ENCODE assay signal across 35 cellular contexts in the genomic region with DNA sequence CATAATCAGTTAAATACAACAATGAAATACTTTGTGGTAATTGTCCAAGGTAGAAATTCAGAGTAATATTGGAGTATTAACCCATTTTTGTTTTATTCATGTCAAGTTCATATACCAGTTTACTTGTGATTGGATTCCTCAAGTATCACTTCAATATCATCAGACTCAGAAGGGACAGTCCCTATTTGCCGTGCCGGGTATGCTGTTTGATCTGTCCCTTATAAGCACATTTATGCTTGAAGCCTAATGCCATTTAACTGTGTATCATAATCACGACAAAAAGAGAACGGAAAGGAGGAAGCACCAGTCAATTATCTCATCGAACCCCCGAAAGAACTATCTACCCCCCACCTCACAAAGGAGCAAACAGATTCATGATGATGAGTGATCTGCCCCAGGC.
"Had no signal": no experiment of that assay in that cellular context is flagged by ENCODE, and none has a peak within 500 bp of the region (broad histone marks: within the 10 kb centered on the region; RNA-seq: fewer than 3 reads in every experiment).

No MANE protein-coding gene starts in this region.

- H3K36me3 ChIP-seq: adrenal gland, ascending aorta, cardiac muscle cell had no signal

- H3K9me3 ChIP-seq: adrenal gland, ascending aorta had no signal

- H3K4me3 ChIP-seq: adrenal gland, ascending aorta, cardiac muscle cell had no signal

- H3K27ac Mint-ChIP-seq: activated B cell treated with CpG ODN at 0.5 μM for 24 hours; activated CD4-positive, alpha-beta memory T cell treated with anti-CD3 and anti-CD28 coated beads for 36 hours; activated CD4-positive, alpha-beta T cell treated with anti-CD3 and anti-CD28 coated beads, Interleukin-2, amount 10 ng/mL, durations not matched to agents 24 days and 14 days; activated CD8-positive, alpha-beta T cell treated with anti-CD3 and anti-CD28 coated beads for 36 hours; activated naive CD4-positive, alpha-beta T cell treated with anti-CD3 and anti-CD28 coated beads for 36 hours; activated naive CD4-positive, alpha-beta T cell treated with anti-CD3 and anti-CD28 coated beads, Interleukin-2, amount 50 U/mL, for 72 hours; activated naive CD8-positive, alpha-beta T cell treated with anti-CD3 and anti-CD28 coated beads for 36 hours; activated T-cell treated with anti-CD3 and anti-CD28 coated beads, Interleukin-2, amount 50 U/mL, for 72 hours; activated T-helper 1 cell treated with anti-CD3 and anti-CD28 coated beads, Interleukin-12 subunit alpha, Interleukin-12 subunit beta, Interleukin-2, Interleukin-4 antibody, amounts not matched to agents 30 ng/mL and 10 ng/mL and 1 ng/mL, durations not matched to agents 14 hours and 24 hours and 36 hours; activated T-helper 17 cell treated with anti-CD3 and anti-CD28 coated beads, Interleukin-2, amount 50 U/mL, for 72 hours; T-helper 1 cell treated with Interleukin-12 subunit alpha and Interleukin-12 subunit beta and Interleukin-4 antibody, amounts not matched to agents 30 μg/mL and 1 μg/mL, for 36 hours; T-helper 2 cell treated with Interferon-gamma antibody and Interleukin-4, amounts not matched to agents 5 μg/mL and 100 μg/mL, for 36 hours had no signal

- ATAC-seq: activated CD8-positive, alpha-beta T cell treated with anti-CD3 and anti-CD28 coated beads for 36 hours; activated naive CD4-positive, alpha-beta T cell treated with anti-CD3 and anti-CD28 coated beads, Interleukin-2, amount 50 U/mL, for 72 hours; activated T-cell treated with anti-CD3 and anti-CD28 coated beads, Interleukin-2, amount 50 U/mL, for 4 hours; activated T-cell treated with anti-CD3 and anti-CD28 coated beads, Interleukin-2, amount 50 U/mL, for 72 hours; activated T-helper 17 cell treated with anti-CD3 and anti-CD28 coated beads, Interleukin-2, amount 50 U/mL, for 72 hours had no signal

- H3K27me3 ChIP-seq: ascending aorta had no signal

- H3K27me3 Mint-ChIP-seq: activated CD8-positive, alpha-beta T cell treated with anti-CD3 and anti-CD28 coated beads for 36 hours had no signal

- H3K27ac ChIP-seq: adrenal gland, ascending aorta, cardiac muscle cell, VCaP had no signal

- H3K4me1 Mint-ChIP-seq: activated CD4-positive, alpha-beta T cell treated with anti-CD3 and anti-CD28 coated beads, Interleukin-2, amount 10 ng/mL, durations not matched to agents 24 days and 14 days; activated T-helper 17 cell treated with anti-CD3 and anti-CD28 coated beads, Interleukin-2, amount 50 U/mL, for 72 hours; central memory CD8-positive, alpha-beta T cell had no signal

- H3K9me3 Mint-ChIP-seq: activated B cell treated with CpG ODN at 0.5 μM for 24 hours; activated CD4-positive, alpha-beta memory T cell treated with anti-CD3 and anti-CD28 coated beads for 36 hours; activated CD4-positive, alpha-beta T cell treated with anti-CD3 and anti-CD28 coated beads, Interleukin-2, amount 10 ng/mL, durations not matched to agents 24 days and 14 days; activated CD8-positive, alpha-beta T cell treated with anti-CD3 and anti-CD28 coated beads for 36 hours; activated naive CD4-positive, alpha-beta T cell treated with anti-CD3 and anti-CD28 coated beads for 36 hours; activated naive CD4-positive, alpha-beta T cell treated with anti-CD3 and anti-CD28 coated beads, Interleukin-2, amount 50 U/mL, for 72 hours; activated naive CD8-positive, alpha-beta T cell treated with anti-CD3 and anti-CD28 coated beads for 36 hours; activated T-cell treated with anti-CD3 and anti-CD28 coated beads, Interleukin-2, amount 50 U/mL, for 4 hours; activated T-cell treated with anti-CD3 and anti-CD28 coated beads, Interleukin-2, amount 50 U/mL, for 72 hours; activated T-helper 1 cell treated with anti-CD3 and anti-CD28 coated beads, Interleukin-12 subunit alpha, Interleukin-12 subunit beta, Interleukin-2, Interleukin-4 antibody, amounts not matched to agents 30 ng/mL and 10 ng/mL and 1 ng/mL, durations not matched to agents 14 hours and 24 hours and 36 hours; activated T-helper 17 cell treated with anti-CD3 and anti-CD28 coated beads, Interleukin-2, amount 50 U/mL, for 72 hours; brain; central memory CD8-positive, alpha-beta T cell; T-helper 1 cell treated with Interleukin-12 subunit alpha and Interleukin-12 subunit beta and Interleukin-4 antibody, amounts not matched to agents 30 μg/mL and 1 μg/mL, for 36 hours; T-helper 2 cell treated with Interferon-gamma antibody and Interleukin-4, amounts not matched to agents 5 μg/mL and 100 μg/mL, for 36 hours had no signal

- H3K4me3 Mint-ChIP-seq: activated B cell treated with CpG ODN at 0.5 μM for 24 hours; activated CD4-positive, alpha-beta memory T cell treated with anti-CD3 and anti-CD28 coated beads for 36 hours; activated CD4-positive, alpha-beta T cell treated with anti-CD3 and anti-CD28 coated beads, Interleukin-2, amount 10 ng/mL, durations not matched to agents 24 days and 14 days; activated CD8-positive, alpha-beta T cell treated with anti-CD3 and anti-CD28 coated beads for 36 hours; activated naive CD4-positive, alpha-beta T cell treated with anti-CD3 and anti-CD28 coated beads for 36 hours; activated naive CD8-positive, alpha-beta T cell treated with anti-CD3 and anti-CD28 coated beads for 36 hours; activated T-cell treated with anti-CD3 and anti-CD28 coated beads, Interleukin-2, amount 50 U/mL, for 4 hours; activated T-cell treated with anti-CD3 and anti-CD28 coated beads, Interleukin-2, amount 50 U/mL, for 72 hours; activated T-helper 1 cell treated with anti-CD3 and anti-CD28 coated beads, Interleukin-12 subunit alpha, Interleukin-12 subunit beta, Interleukin-2, Interleukin-4 antibody, amounts not matched to agents 30 ng/mL and 10 ng/mL and 1 ng/mL, durations not matched to agents 14 hours and 24 hours and 36 hours; activated T-helper 17 cell treated with anti-CD3 and anti-CD28 coated beads, Interleukin-2, amount 50 U/mL, for 72 hours; central memory CD8-positive, alpha-beta T cell; T-helper 1 cell treated with Interleukin-12 subunit alpha and Interleukin-12 subunit beta and Interleukin-4 antibody, amounts not matched to agents 30 μg/mL and 1 μg/mL, for 36 hours; T-helper 2 cell treated with Interferon-gamma antibody and Interleukin-4, amounts not matched to agents 5 μg/mL and 100 μg/mL, for 36 hours had no signal

- H3K4me1 ChIP-seq: adrenal gland, ascending aorta had no signal

- DNase-seq: activated B cell treated with CpG ODN at 0.5 μM for 24 hours; activated CD4-positive, alpha-beta memory T cell treated with anti-CD3 and anti-CD28 coated beads for 36 hours; activated CD4-positive, alpha-beta T cell treated with anti-CD3 and anti-CD28 coated beads for 4 hours; activated CD4-positive, alpha-beta T cell treated with anti-CD3 and anti-CD28 coated beads, Interleukin-2, amount 10 ng/mL, durations not matched to agents 24 days and 14 days; activated CD4-positive, alpha-beta T cell treated with anti-CD3 and anti-CD28 coated beads, Interleukin-2, amount 50 U/mL, for 1 hour; activated CD4-positive, alpha-beta T cell treated with anti-CD3 and anti-CD28 coated beads, Interleukin-2, amount 50 U/mL, for 4 hours; activated CD4-positive, CD25-positive, alpha-beta regulatory T cell treated with anti-CD3 and anti-CD28 coated beads, Interleukin-2, amount 50 U/mL, for 72 hours; activated CD8-positive, alpha-beta memory T cell treated with anti-CD3 and anti-CD28 coated beads, Interleukin-2, amount 50 U/mL, for 4 hours; activated CD8-positive, alpha-beta T cell treated with anti-CD3 and anti-CD28 coated beads for 36 hours; activated effector memory CD4-positive, alpha-beta T cell treated with anti-CD3 and anti-CD28 coated beads, Interleukin-2, amount 50 U/mL, for 16 hours; activated gamma-delta T cell treated with Interleukin-2 at 50 U/mL for 16 hours; activated naive CD4-positive, alpha-beta T cell; activated naive CD4-positive, alpha-beta T cell treated with anti-CD3 and anti-CD28 coated beads for 36 hours; activated naive CD4-positive, alpha-beta T cell treated with anti-CD3 and anti-CD28 coated beads, Interleukin-2, amount 50 U/mL, for 16 hours; activated naive CD8-positive, alpha-beta T cell treated with anti-CD3 and anti-CD28 coated beads for 36 hours; activated T-cell treated with anti-CD3 and anti-CD28 coated beads for 4 hours; activated T-cell treated with anti-CD3 and anti-CD28 coated beads, Interleukin-2, amount 50 U/mL, for 1 hour; activated T-cell treated with anti-CD3 and anti-CD28 coated beads, Interleukin-2, amount 50 U/mL, for 4 hours; activated T-cell treated with anti-CD3 and anti-CD28 coated beads, Interleukin-2, amount 50 U/mL, for 72 hours; adrenal gland; amniotic stem cell; cerebellar nuclear complex; T-helper 1 cell; T-helper 2 cell; T-helper 9 cell had no signal

- H3K36me3 Mint-ChIP-seq: activated CD4-positive, alpha-beta memory T cell treated with anti-CD3 and anti-CD28 coated beads for 36 hours; activated naive CD4-positive, alpha-beta T cell treated with anti-CD3 and anti-CD28 coated beads, Interleukin-2, amount 50 U/mL, for 72 hours; activated naive CD8-positive, alpha-beta T cell treated with anti-CD3 and anti-CD28 coated beads for 36 hours; brain had no signal
